ENCODE assay signal across 11 cellular contexts in the genomic region with DNA sequence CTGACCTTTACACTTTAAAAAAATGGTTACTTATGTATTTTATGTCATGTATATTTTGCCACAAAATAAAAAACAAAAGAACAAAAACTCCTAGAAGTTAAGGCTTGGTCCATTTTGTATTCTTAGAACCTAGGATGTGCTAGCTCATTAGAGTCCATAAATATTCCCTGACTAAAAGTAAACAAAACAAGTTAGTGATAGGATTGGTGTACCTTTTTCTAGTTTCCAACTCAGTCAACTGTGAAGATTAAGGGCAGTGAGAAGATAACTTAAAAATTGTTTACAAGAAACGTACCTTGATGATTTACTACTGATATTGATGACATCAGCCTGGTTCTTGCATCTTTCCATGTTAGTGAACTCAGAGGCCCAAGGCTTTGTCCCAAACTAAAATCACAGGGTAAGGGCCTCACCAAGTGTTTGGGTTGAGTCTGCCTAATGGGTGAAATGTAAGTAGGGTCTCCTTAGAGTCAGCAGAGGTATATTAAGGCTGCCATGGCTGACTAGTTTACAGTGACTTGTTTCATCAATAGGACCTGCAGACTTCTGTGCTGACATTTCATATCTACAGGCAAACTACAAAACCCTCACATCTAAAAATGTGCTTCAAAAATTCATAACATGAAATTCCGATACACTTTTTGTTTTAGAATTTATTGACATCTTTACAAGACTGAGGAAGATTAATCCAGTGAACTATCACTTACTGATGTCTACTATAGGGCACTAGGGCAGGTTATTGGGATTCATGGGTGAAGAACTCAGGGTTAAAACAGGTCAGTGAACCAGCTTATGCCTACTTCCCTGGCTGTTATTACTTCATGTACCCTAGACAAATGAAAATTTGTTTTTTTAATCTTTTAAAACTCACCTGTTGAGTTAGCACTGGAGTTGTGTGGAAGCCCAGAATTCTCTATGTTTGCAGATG. TPM values are rescaled to one million over a fixed set of nuclear protein-coding genes. Genes with fewer than 3 reads are reported as not detected.
A peak's percentile ranks its signal among the peaks of the same experiment; 100 is the strongest.
DNase-seq lines count a peak whose midpoint lies in the region; ATAC-seq, FAIRE-seq and TF ChIP-seq lines count a peak whose summit lies in the region.
"Had no signal": no experiment of that assay in that cellular context is flagged by ENCODE, and none has a peak within 500 bp of the region (broad histone marks: within the 10 kb centered on the region; RNA-seq: fewer than 3 reads in every experiment).

No MANE protein-coding gene starts in this region.

- no peak for DNase-seq in A549 (ENCODE audit: low read depth in 1 of 2, low spot score in 1 of 2)
- DNase-seq in HL-60 (ENCODE audit: low read depth in 1 of 2, low spot score in 1 of 2), result no peak
- DNase-seq in NCI-H69 (lab: John Stamatoyannopoulos, UW), result no peak
- DNase-seq in NCI-H2227 treated with DMSO at 0.1 percent for 48 hours (lab: John Stamatoyannopoulos, UW), result no peak
- no peak for DNase-seq in activated CD4-positive, CD25-positive, alpha-beta regulatory T cell (lab: John Stamatoyannopoulos, UW)
- DNase-seq: NCI-H446 had no signal

- no peak for TF ChIP-seq EP300 in A549 (IDR thresholded peaks at IDR 0.05)

- H3K9me3 ChIP-seq in A549 (no peaks in the 10 kb centered on the region), mesodermal cell (ENCODE audit: control insufficient read depth, low read length) (peaks cover 3% of the 10 kb centered on the region)

- 45% methylated on average over 2 of the region's 2 CpGs for WGBS in A549 (ENCODE audit: missing lambda C conversion rate)
- WGBS in mesodermal cell (ENCODE audit: insufficient coverage in 2 of 2), 2 experiments, result 100% methylated on average over 1 of the region's 2 CpGs; no CpG with 5 or more reads in 1 of the 2 experiments

- no peaks in the 10 kb centered on the region for H3K27me3 Mint-ChIP-seq in activated naive CD8-positive, alpha-beta T cell

- no peak for ATAC-seq in A549
- no peak for ATAC-seq in HG03565 (IDR thresholded peaks at IDR 0.05; ENCODE audit: unreplicated experiment)
- ATAC-seq: GM23338, Right ventricle myocardium inferior had no signal

- peaks cover 55% of the 10 kb centered on the region for H3K4me1 ChIP-seq in A549
- peaks cover 44% of the 10 kb centered on the region for H3K4me1 ChIP-seq in mesodermal cell (ENCODE audit: control insufficient read depth, insufficient read depth, low read length, poor library complexity, severe bottlenecking)

- peaks cover 46% of the 10 kb centered on the region for H3K36me3 ChIP-seq in mesodermal cell (ENCODE audit: control insufficient read depth, insufficient read depth, low read length)

- CTCF ChIA-PET in A549 (lab: Yijun Ruan, JAX), result interaction anchor here (0.6 kb wide), 1 partner anchor 608 kb away, joined by 3 read pairs; no protein-coding TSS in a partner anchor

- POLR2A ChIA-PET in A549 (lab: Yijun Ruan, JAX), result no interaction called here

- no peak for FAIRE-seq in A549 (lab: Jason Lieb, UNC)

- H3K27ac ChIP-seq in A549 (peak overlapping the region in 1 of 2 experiments; percentile 11; a peak in 1 of 6 replicates), HL-60 (replicated peaks) (peak overlapping the region; percentile 52), mesodermal cell (ENCODE audit: low read depth, low read length, severe bottlenecking) (peak overlapping the region; percentile 57)

- TF ChIP-seq CTCF in A549 (IDR thresholded peaks at IDR 0.05) (no peak), HL-60 (IDR thresholded peaks at IDR 0.05; ENCODE audit: insufficient read depth, low read length) (no peak)

- peak overlapping the region; percentile 90 for H3K4me2 ChIP-seq in A549
- H3K4me2 ChIP-seq: GM23338 had no signal

- no peak for TF ChIP-seq RAD21 in A549 (conservative IDR thresholded peaks at IDR 0.05 in 1 of 2, IDR thresholded peaks at IDR 0.05 in 1 of 2)

- peaks cover 34% of the 10 kb centered on the region for H3K36me3 Mint-ChIP-seq in activated naive CD8-positive, alpha-beta T cell

- H3K27me3 ChIP-seq in HL-60 (ENCODE audit: insufficient read depth, poor library complexity, severe bottlenecking), result no peaks in the 10 kb centered on the region

- H3K4me1 Mint-ChIP-seq in activated naive CD8-positive, alpha-beta T cell (ENCODE audit: low read depth), result peaks cover 80% of the 10 kb centered on the region

- H3K27ac Mint-ChIP-seq in activated naive CD8-positive, alpha-beta T cell, result peak overlapping the region; percentile 95
- H3K27ac Mint-ChIP-seq: GM23338 had no signal

- H3K9me3 Mint-ChIP-seq in activated naive CD8-positive, alpha-beta T cell (ENCODE audit: low read depth), result no peaks in the 10 kb centered on the region

- H3K4me3 Mint-ChIP-seq in activated naive CD8-positive, alpha-beta T cell, result peak overlapping the region; percentile 88
- H3K4me3 Mint-ChIP-seq: GM23338 had no signal

- no peak for TF ChIP-seq POLR2A in A549 (IDR thresholded peaks at IDR 0.05; ENCODE audit: low read length)

- H3K4me3 ChIP-seq in A549 (no peak overlapping the region), HL-60 (replicated peaks; ENCODE audit: insufficient read depth, low read length) (no peak overlapping the region), mesodermal cell (ENCODE audit: extremely low read depth, insufficient read depth, low read length, poor library complexity, severe bottlenecking) (no peak overlapping the region)
- H3K4me3 ChIP-seq: GM23338 had no signal

TF ChIP-seq in A549, 52 proteins besides CTCF, POLR2A, EP300 and RAD21:
- no peak for TF ChIP-seq SREBF2 (IDR thresholded peaks at IDR 0.05)
- no peak for TF ChIP-seq RFX5 (IDR thresholded peaks at IDR 0.05)
- no peak for TF ChIP-seq HDAC2 (IDR thresholded peaks at IDR 0.05)
- no peak for TF ChIP-seq TFCP2L1 (CRISPR knock-in tag; IDR thresholded peaks at IDR 0.05)
- no peak for TF ChIP-seq MYC (IDR thresholded peaks at IDR 0.05; ENCODE audit: borderline replicate concordance, low read length)
- TF ChIP-seq GATA3 (IDR thresholded peaks at IDR 0.05; ENCODE audit: borderline replicate concordance), result no peak
- TF ChIP-seq BCL3 (IDR thresholded peaks at IDR 0.05), result no peak
- no peak for TF ChIP-seq TP53 (CRISPR knock-in tag; IDR thresholded peaks at IDR 0.05)

RNA-seq across cellular contexts. Expression of gene TMEM123, which starts 4.4 kb away (rescaled TPM):
- polyA plus RNA-seq in A549 (2011; rRNA removed) (432 and 458 TPM in 2 replicates), A549 (2017; fragmentation: RNase III; extraction: RNeasy Plus Mini Kit Qiagen cat#74134 plus additional on column Dnase treatment) (197 to 215 TPM (median 199 TPM) in 3 replicates)
- polyA plus RNA-seq in A549 (2012; cell fraction: cytosol; rRNA removed), result 66.4 and 75.8 TPM in 2 replicates
- polyA plus RNA-seq in A549 (2012; cell fraction: nucleus; rRNA removed), result 17.6 and 18.7 TPM in 2 replicates
- polyA minus RNA-seq in A549 (2011; rRNA and poly(A)+ RNA removed), result 159 and 220 TPM in 2 replicates
- 226 TPM for polyA plus RNA-seq in mesodermal cell (2013, experiment 1 of 2)
- 219 TPM for polyA plus RNA-seq in mesodermal cell (2013, experiment 2 of 2)
